ENCODE assay signal across 8 cellular contexts in genomic region chr2:96156926-96157648, GRCh38. TPM values are rescaled to one million over a fixed set of nuclear protein-coding genes. Genes with fewer than 3 reads are reported as not detected.
A peak's percentile ranks its signal among the peaks of the same experiment; 100 is the strongest.
DNase-seq lines count a peak whose midpoint lies in the region; ATAC-seq and TF ChIP-seq lines count a peak whose summit lies in the region.
"Had no signal": no experiment of that assay in that cellular context is flagged by ENCODE, and none has a peak within 500 bp of the region (broad histone marks: within the 10 kb centered on the region; RNA-seq: fewer than 3 reads in every experiment).

No MANE protein-coding gene starts in this region.

- intact Hi-C loops in PC-9 (cut with micrococcal nuclease; ENCODE audit: unreplicated experiment) = no loop called here

- peak overlapping the region; percentile 89 to 90 for H3K27ac Mint-ChIP-seq in natural killer cell treated with Interleukin-12 subunit alpha and Interleukin-12 subunit beta and Interleukin-15 and Interleukin-18, amount 100 ng/mL, for 72 hours
- no peak overlapping the region for H3K27ac Mint-ChIP-seq in progenitor cell of endocrine pancreas

- H2AFZ ChIP-seq in Karpas-422 (ENCODE audit: low read length) (no peak overlapping the region), PC-9 (no peak overlapping the region)

- H3K4me1 Mint-ChIP-seq in natural killer cell treated with Interleukin-12 subunit alpha and Interleukin-12 subunit beta and Interleukin-15 and Interleukin-18, amount 100 ng/mL, for 72 hours (ENCODE audit: low read depth in 2 of 2) = peaks cover 52 to 53% of the 10 kb centered on the region in 2 donors
- peaks cover 3% of the 10 kb centered on the region for H3K4me1 Mint-ChIP-seq in progenitor cell of endocrine pancreas (ENCODE audit: low read depth)

- DNase-seq in Karpas-422 (peak; percentile 89), PC-9 (no peak), progenitor cell of endocrine pancreas (ENCODE audit: low spot score, unreplicated experiment) (no peak), 8988T (no peak)
- peak; percentile 56 for DNase-seq in natural killer cell treated with Interleukin-12 subunit alpha and Interleukin-12 subunit beta and Interleukin-15 and Interleukin-18, amount 100 ng/mL, for 72 hours (ENCODE audit: low spot score)

- H3K36me3 ChIP-seq in Karpas-422 (ENCODE audit: insufficient read depth, low read length) (no peaks in the 10 kb centered on the region), PC-9 (ENCODE audit: low read depth) (no peaks in the 10 kb centered on the region)

- no peaks in the 10 kb centered on the region for H3K79me2 ChIP-seq in Karpas-422 (ENCODE audit: low read length)
- no peaks in the 10 kb centered on the region for H3K79me2 ChIP-seq in PC-9 (ENCODE audit: low read depth)

- peaks cover 3% of the 10 kb centered on the region; the same call in 1 of the 2 replicates for H3K27me3 ChIP-seq in Karpas-422 (ENCODE audit: low read length)
- peaks cover 24% of the 10 kb centered on the region; the same call in 1 of the 2 replicates for H3K27me3 ChIP-seq in PC-9 (ENCODE audit: insufficient read depth, low read depth)

- H3K9me3 Mint-ChIP-seq in natural killer cell treated with Interleukin-12 subunit alpha and Interleukin-12 subunit beta and Interleukin-15 and Interleukin-18, amount 100 ng/mL, for 72 hours = no peaks in the 10 kb centered on the region
- H3K9me3 Mint-ChIP-seq in progenitor cell of endocrine pancreas (ENCODE audit: low read depth) = peaks cover 5% of the 10 kb centered on the region

- H3K27me3 Mint-ChIP-seq in natural killer cell treated with Interleukin-12 subunit alpha and Interleukin-12 subunit beta and Interleukin-15 and Interleukin-18, amount 100 ng/mL, for 72 hours = no peaks in the 10 kb centered on the region
- peaks cover 15% of the 10 kb centered on the region for H3K27me3 Mint-ChIP-seq in progenitor cell of endocrine pancreas

- H3K9ac ChIP-seq in Karpas-422 (ENCODE audit: low read length) = peak overlapping the region; percentile 29

- TF ChIP-seq CTCF in PC-9 (conservative IDR thresholded peaks at IDR 0.05) (no peak), progenitor cell of endocrine pancreas (IDR thresholded peaks at IDR 0.05; ENCODE audit: unreplicated experiment) (no peak)

- no peaks in the 10 kb centered on the region for H3K36me3 Mint-ChIP-seq in natural killer cell treated with Interleukin-12 subunit alpha and Interleukin-12 subunit beta and Interleukin-15 and Interleukin-18, amount 100 ng/mL, for 72 hours
- H3K36me3 Mint-ChIP-seq in progenitor cell of endocrine pancreas (ENCODE audit: insufficient read depth) = no peaks in the 10 kb centered on the region

- no TSS peak for BruUV-seq in PC-9 (replicated peaks; lab: Mats Ljungman, UMichigan)

- CTCF ChIA-PET in PC-9 (lab: Charles Lee) = interaction anchor here (0.6 kb wide), 1 partner anchor 631 kb away, joined by 3 read pairs; no protein-coding TSS in a partner anchor

- H3K4me1 ChIP-seq in Karpas-422 (ENCODE audit: low read length) = peaks cover 35% of the 10 kb centered on the region
- no peaks in the 10 kb centered on the region for H3K4me1 ChIP-seq in PC-9 (replicated peaks; ENCODE audit: insufficient read depth)

- POLR2A ChIA-PET in PC-9 (lab: Charles Lee; ENCODE audit: unreplicated experiment) = no interaction called here

- H3K4me2 ChIP-seq in Karpas-422 (ENCODE audit: low read depth, low read length, poor library complexity, severe bottlenecking) (peak overlapping the region; percentile 30), PC-9 (no peak overlapping the region)

- H3F3A ChIP-seq in PC-9 (ENCODE audit: insufficient read depth, low read depth) = no peaks in the 10 kb centered on the region

- no peaks in the 10 kb centered on the region for H3K9me3 ChIP-seq in Karpas-422 (ENCODE audit: low read length)
- H3K9me3 ChIP-seq in PC-9 (ENCODE audit: insufficient read depth, low read depth) = no peaks in the 10 kb centered on the region

- H3K4me3 Mint-ChIP-seq in natural killer cell treated with Interleukin-12 subunit alpha and Interleukin-12 subunit beta and Interleukin-15 and Interleukin-18, amount 100 ng/mL, for 72 hours = peak overlapping the region; percentile 77
- H3K4me3 Mint-ChIP-seq in progenitor cell of endocrine pancreas (ENCODE audit: low read depth) = no peak overlapping the region

- ATAC-seq in GM18870 (IDR thresholded peaks at IDR 0.05; ENCODE audit: unreplicated experiment) (peak; percentile 27), GM21723 (IDR thresholded peaks at IDR 0.05; ENCODE audit: unreplicated experiment) (peak; percentile 33)
- peak in 1 of 2 donors; percentile 1 for ATAC-seq in natural killer cell treated with Interleukin-12 subunit alpha and Interleukin-12 subunit beta and Interleukin-15 and Interleukin-18, amount 100 ng/mL, for 72 hours

- H3K4me3 ChIP-seq in Karpas-422 (ENCODE audit: low read length) (peak overlapping the region; percentile 36; the same call in 1 of the 2 replicates), PC-9 (no peak overlapping the region)
- H3K4me3 ChIP-seq: lung had no signal

- H4K20me1 ChIP-seq in Karpas-422 (ENCODE audit: insufficient read depth, low read depth, low read length) (no peaks in the 10 kb centered on the region), PC-9 (ENCODE audit: insufficient read depth) (no peaks in the 10 kb centered on the region)

- H3K9me2 ChIP-seq in Karpas-422 (replicated peaks; ENCODE audit: insufficient read depth, low read length) = no peaks in the 10 kb centered on the region
- no peaks in the 10 kb centered on the region for H3K9me2 ChIP-seq in PC-9 (ENCODE audit: insufficient read depth)

- H3K27ac ChIP-seq in Karpas-422 (ENCODE audit: low read length) = no peak overlapping the region
- no peak overlapping the region for H3K27ac ChIP-seq in PC-9

RNA-seq across cellular contexts. Expression of gene DUSP2, which starts 11.8 kb away (rescaled TPM):
- total RNA-seq in Karpas-422 (2014; rRNA removed; shearing (Covaris generic); ENCODE audit: low replicate concordance) = 25.1 and 45.2 TPM in 2 replicates
- total RNA-seq in natural killer cell treated with Interleukin-12 subunit alpha and Interleukin-12 subunit beta and Interleukin-15 and Interleukin-18, amount 100 ng/mL, for 72 hours = 10 to 100 TPM; 30.9 to 52.0 TPM
- total RNA-seq in PC-9 (2021) = 4.0 and 5.2 TPM in 2 replicates
- 0.64 and 0.93 TPM in 2 replicates for total RNA-seq in progenitor cell of endocrine pancreas

RNA-seq across cellular contexts. Expression of gene ASTL, which starts 18.8 kb away (rescaled TPM):
- not detected in 2 replicates for total RNA-seq in Karpas-422 (2014; rRNA removed; shearing (Covaris generic); ENCODE audit: low replicate concordance)
- total RNA-seq in natural killer cell treated with Interleukin-12 subunit alpha and Interleukin-12 subunit beta and Interleukin-15 and Interleukin-18, amount 100 ng/mL, for 72 hours = under 1 TPM in 1 of 2 donors, not detected in 1; 0.92 TPM
- total RNA-seq in PC-9 (2021) (not detected in 2 replicates), progenitor cell of endocrine pancreas (0.29 TPM in 1 of 2 replicates, not detected in the other)
- total RNA-seq: lung had no signal

RNA-seq across cellular contexts. Expression of gene ADRA2B, which starts 40.7 kb away (rescaled TPM):
- not detected in 2 replicates for total RNA-seq in Karpas-422 (2014; rRNA removed; shearing (Covaris generic); ENCODE audit: low replicate concordance)
- total RNA-seq in natural killer cell treated with Interleukin-12 subunit alpha and Interleukin-12 subunit beta and Interleukin-15 and Interleukin-18, amount 100 ng/mL, for 72 hours = not detected
- total RNA-seq in PC-9 (2021) = 0.26 and 0.55 TPM in 2 replicates
- total RNA-seq in progenitor cell of endocrine pancreas = 0.69 and 0.91 TPM in 2 replicates

RNA-seq across cellular contexts. Expression of gene STARD7, which starts 51.5 kb away (rescaled TPM):
- total RNA-seq in Karpas-422 (2014; rRNA removed; shearing (Covaris generic); ENCODE audit: low replicate concordance) = 140 and 167 TPM in 2 replicates
- total RNA-seq in natural killer cell treated with Interleukin-12 subunit alpha and Interleukin-12 subunit beta and Interleukin-15 and Interleukin-18, amount 100 ng/mL, for 72 hours = 100 to 1,000 TPM; 153 to 206 TPM
- total RNA-seq in PC-9 (2021) (171 and 189 TPM in 2 replicates), progenitor cell of endocrine pancreas (117 and 118 TPM in 2 replicates)

Comparison
In these comparisons a context has a peak if more than half of its experiments do, and no peak if none do; other contexts are left out.
1. DNase-seq: peak in Karpas-422 (single experiment) and natural killer cell treated with Interleukin-12 subunit alpha and Interleukin-12 subunit beta and Interleukin-15 and Interleukin-18, amount 100 ng/mL, for 72 hours (single experiment); none in PC-9 (0 of 2), progenitor cell of endocrine pancreas (single experiment) and 8988T (single experiment).